Comparison of ENCODE assay signal across 8 cellular contexts in the genomic region with DNA sequence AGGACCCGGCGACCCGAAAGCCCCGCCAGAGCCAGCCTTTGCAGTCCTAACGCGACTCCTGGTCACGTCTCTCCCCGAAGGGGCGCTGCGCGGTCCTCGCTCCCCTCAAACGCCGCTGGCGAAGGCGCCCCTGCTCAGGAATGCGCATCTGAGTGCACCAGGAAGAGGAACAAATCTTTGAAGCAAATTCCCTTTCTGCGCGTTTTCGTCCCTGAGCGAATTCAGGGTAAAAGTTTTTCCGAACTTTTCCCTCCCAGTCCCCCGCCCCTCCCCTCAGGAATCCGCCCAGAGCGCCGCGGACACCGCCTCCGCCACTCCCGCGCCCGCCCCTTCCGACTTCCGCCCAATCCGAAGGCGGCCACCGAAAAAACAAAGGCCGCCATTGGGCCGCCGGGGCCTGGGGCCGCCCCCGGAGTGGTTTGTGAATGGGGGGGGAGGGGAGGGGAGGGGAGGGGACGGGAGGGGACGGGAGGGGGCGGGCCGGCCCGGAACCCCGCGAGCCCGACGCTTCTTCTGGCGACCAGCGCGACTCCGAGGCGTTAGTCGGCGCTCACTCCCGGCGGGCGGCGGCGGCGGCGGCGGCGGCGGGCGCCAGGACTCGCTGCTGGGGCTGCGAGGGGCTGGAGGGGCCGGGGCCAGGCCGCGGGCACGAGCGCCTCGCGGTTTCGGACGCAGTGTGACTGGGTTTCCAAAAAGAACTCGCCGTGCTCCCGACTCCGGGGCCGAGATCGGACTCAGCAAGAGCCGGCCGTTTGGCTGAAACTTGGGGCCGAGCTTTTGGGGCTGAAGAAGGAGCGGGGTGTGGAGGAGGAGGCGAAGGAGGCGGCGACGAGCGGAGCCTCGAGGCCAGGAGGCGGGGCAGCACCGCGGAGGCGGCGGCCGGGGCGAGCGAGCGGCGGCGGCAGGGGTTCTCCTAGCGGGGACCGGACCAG. TPM values are rescaled to one million over a fixed set of nuclear protein-coding genes. Genes with fewer than 3 reads are reported as not detected.
DNase-seq lines count a peak whose midpoint lies in the region; ATAC-seq lines count a peak whose summit lies in the region.

A gene (plus strand): TSS at position 539 of the 932 bp plus-strand sequence. CDS start 793 bp downstream, outside the sequence.

- peak within 1 kb of the TSS; percentile 1 for H2BK15ac ChIP-seq in mesendoderm (replicated peaks; ENCODE audit: low read depth)

- H3K4me3 Mint-ChIP-seq in effector memory CD8-positive, alpha-beta T cell: peak within 1 kb of the TSS; percentile 74 to 87

- H3K4ac ChIP-seq in mesendoderm (ENCODE audit: low read depth, low read length): peak within 1 kb of the TSS; percentile 98

- H4K5ac ChIP-seq in mesendoderm (ENCODE audit: low read length): no peak within 1 kb of the TSS

- H3K79me1 ChIP-seq in mesendoderm (ENCODE audit: low read length): no peaks in the 10 kb centered on the region

- peaks cover 64% of the 10 kb centered on the region for H3K27me3 ChIP-seq in BLaER1
- no peaks in the 10 kb centered on the region for H3K27me3 ChIP-seq in mesendoderm (ENCODE audit: insufficient read depth, low read length, poor library complexity)

- H3K9me3 Mint-ChIP-seq in effector memory CD8-positive, alpha-beta T cell: no peaks in the 10 kb centered on the region

- H3K27ac ChIP-seq in BLaER1: peak within 1 kb of the TSS; percentile 62
- peak within 1 kb of the TSS; percentile 100 for H3K27ac ChIP-seq in mesendoderm (ENCODE audit: low read depth, low read length)

- peak within 1 kb of the TSS; percentile 90 for H2BK120ac ChIP-seq in mesendoderm (ENCODE audit: low read depth, low read length)

- H3K36me3 ChIP-seq in BLaER1 (no peaks in the 10 kb centered on the region), mesendoderm (ENCODE audit: control insufficient read depth, insufficient read depth, low read length) (no peaks in the 10 kb centered on the region)

- H3K4me3 ChIP-seq in BLaER1: peak within 1 kb of the TSS; percentile 86
- peak within 1 kb of the TSS; percentile 88 for H3K4me3 ChIP-seq in mesendoderm (ENCODE audit: low read length)

- H3K79me2 ChIP-seq in mesendoderm (ENCODE audit: control insufficient read depth, insufficient read depth, low read length): peaks cover 37% of the 10 kb centered on the region

- H2AK5ac ChIP-seq in mesendoderm (ENCODE audit: low read length): no peak within 1 kb of the TSS

- H3K36me3 Mint-ChIP-seq in effector memory CD8-positive, alpha-beta T cell (ENCODE audit: insufficient read depth): peaks cover 8% of the 10 kb centered on the region

- WGBS in mesendoderm (ENCODE audit: extremely low coverage, insufficient coverage, low lambda C conversion rate): no CpG with 5 or more reads among the region's 109 CpGs

- peak within 1 kb of the TSS; percentile 97 for H3K4me2 ChIP-seq in BLaER1
- peak within 1 kb of the TSS; percentile 85 for H3K4me2 ChIP-seq in mesendoderm (ENCODE audit: low read length)

- H3K4me1 ChIP-seq in BLaER1 (peaks cover 31% of the 10 kb centered on the region), mesendoderm (ENCODE audit: control insufficient read depth, low read depth, low read length) (no peaks in the 10 kb centered on the region)

- peak within 1 kb of the TSS; percentile 75 for H3K23ac ChIP-seq in mesendoderm (ENCODE audit: low read length)

- H2BK5ac ChIP-seq in mesendoderm (ENCODE audit: low read length): peak within 1 kb of the TSS; percentile 96

- peaks cover 18% of the 10 kb centered on the region for H4K20me1 ChIP-seq in BLaER1

- H3K9me3 ChIP-seq in BLaER1: no peaks in the 10 kb centered on the region

- peaks cover 4 to 10% of the 10 kb centered on the region in 2 donors for H3K27me3 Mint-ChIP-seq in effector memory CD8-positive, alpha-beta T cell

- peak within 1 kb of the TSS; percentile 92 for H3K18ac ChIP-seq in mesendoderm (ENCODE audit: low read length)

- DNase-seq in NCI-H774 (lab: John Stamatoyannopoulos, UW) (peak; percentile 78), mesendoderm (peak; percentile 97)
- peak; percentile 58 to 66 (median 65) for DNase-seq in activated CD8-positive, alpha-beta memory T cell treated with anti-CD3 and anti-CD28 coated beads for 48 hours (ENCODE audit: low read depth in 2 of 3, low spot score in 2 of 3)
- DNase-seq in effector memory CD8-positive, alpha-beta T cell: peak; percentile 75 to 76 (median 75)
- DNase-seq in stimulated activated CD8-positive, alpha-beta memory T cell treated with anti-CD3 and anti-CD28 coated beads, Interleukin-12 subunit alpha, Interleukin-12 subunit beta, amount 100 ng/mL, for 24 hours (ENCODE audit: extremely low read depth): peak; percentile 66

- H3K9ac ChIP-seq in BLaER1 (peak within 1 kb of the TSS; percentile 80), mesendoderm (ENCODE audit: low read length) (peak within 1 kb of the TSS; percentile 95)

- peak; percentile 74 for ATAC-seq in GM19035 (IDR thresholded peaks at IDR 0.05; ENCODE audit: unreplicated experiment)
- ATAC-seq in HG03354 (IDR thresholded peaks at IDR 0.05; ENCODE audit: poor library complexity, severe bottlenecking, unreplicated experiment): peak; percentile 83
- peak; percentile 80 for ATAC-seq in effector memory CD8-positive, alpha-beta T cell (replicated peaks)

- no peak within 1 kb of the TSS for H4K8ac ChIP-seq in mesendoderm (ENCODE audit: low read depth, low read length)

- peak within 1 kb of the TSS in 1 of 2 donors; percentile 15 for H3K27ac Mint-ChIP-seq in effector memory CD8-positive, alpha-beta T cell

- H3K56ac ChIP-seq in mesendoderm (ENCODE audit: low read length): peak within 1 kb of the TSS; percentile 96

- peaks cover 9 to 11% of the 10 kb centered on the region in 2 donors for H3K4me1 Mint-ChIP-seq in effector memory CD8-positive, alpha-beta T cell (ENCODE audit: low read depth in 2 of 2)

RNA-seq across cellular contexts. Expression of the gene that starts here (rescaled TPM):
- polyA plus RNA-seq in mesendoderm (2013, experiment 1 of 2): 61.4 TPM
- 60.0 TPM for polyA plus RNA-seq in mesendoderm (2013, experiment 2 of 2)

Comparison
In these comparisons a context has a peak if more than half of its experiments do, and no peak if none do; other contexts are left out.
1. Peak in every context shown above with its lines: DNase-seq, ATAC-seq, H3K4me3 ChIP-seq and H3K27ac ChIP-seq.